ENCODE assay signal across 20 cellular contexts in genomic region chr3:113867506-113867905, GRCh38. TPM values are rescaled to one million over a fixed set of nuclear protein-coding genes. Genes with fewer than 3 reads are reported as not detected.
DNase-seq lines count a peak whose midpoint lies in the region; ATAC-seq and TF ChIP-seq lines count a peak whose summit lies in the region.
"Had no signal": no experiment of that assay in that cellular context is flagged by ENCODE, and none has a peak within 500 bp of the region (broad histone marks: within the 10 kb centered on the region; RNA-seq: fewer than 3 reads in every experiment).

No MANE protein-coding gene starts in this region.

- H3K9me3 ChIP-seq in breast epithelium (no peaks in the 10 kb centered on the region), T-helper 17 cell (ENCODE audit: control insufficient read depth, low read length, poor library complexity, severe bottlenecking) (no peaks in the 10 kb centered on the region)
- H3K9me3 ChIP-seq: right lobe of liver, testis had no signal

- H3K27ac Mint-ChIP-seq in MCF 10A (ENCODE audit: low read depth, unreplicated experiment) (peak overlapping the region; percentile 0), T-helper 17 cell (no peak overlapping the region)
- no peak overlapping the region for H3K27ac Mint-ChIP-seq in activated T-helper 17 cell treated with anti-CD3 and anti-CD28 coated beads, Interleukin-2, amount 50 U/mL, for 72 hours
- H3K27ac Mint-ChIP-seq: activated naive CD4-positive, alpha-beta T cell treated with anti-CD3 and anti-CD28 coated beads for 36 hours; effector memory CD8-positive, alpha-beta T cell; neural progenitor cell; T-helper 1 cell treated with Interleukin-12 subunit alpha and Interleukin-12 subunit beta and Interleukin-4 antibody, amounts not matched to agents 30 μg/mL and 1 μg/mL, for 36 hours had no signal

- TF ChIP-seq POLR2A in breast epithelium (IDR thresholded peaks at IDR 0.05), result no peak

- no peaks in the 10 kb centered on the region for H3K36me3 ChIP-seq in breast epithelium
- H3K36me3 ChIP-seq: neural progenitor cell, right lobe of liver had no signal

- TF ChIP-seq CTCF in MCF 10A (IDR thresholded peaks at IDR 0.05; ENCODE audit: unreplicated experiment), result no peak
- TF ChIP-seq CTCF in breast epithelium (IDR thresholded peaks at IDR 0.05), result no peak
- TF ChIP-seq CTCF in fibroblast of pulmonary artery (IDR thresholded peaks at IDR 0.05; ENCODE audit: low read length, missing control alignments), result no peak

- no peak overlapping the region for H3K27ac ChIP-seq in breast epithelium
- H3K27ac ChIP-seq: neural progenitor cell, right lobe of liver, testis had no signal

- no TSS peak for BruUV-seq in MCF 10A (replicated peaks; lab: Mats Ljungman, UMichigan)

- H3K27me3 Mint-ChIP-seq in MCF 10A (ENCODE audit: insufficient read depth, unreplicated experiment) (no peaks in the 10 kb centered on the region), T-helper 17 cell (peaks cover 13% of the 10 kb centered on the region)
- peaks cover 7% of the 10 kb centered on the region for H3K27me3 Mint-ChIP-seq in activated T-helper 17 cell treated with anti-CD3 and anti-CD28 coated beads, Interleukin-2, amount 50 U/mL, for 72 hours

- no peaks in the 10 kb centered on the region for H3K9me3 Mint-ChIP-seq in MCF 10A (ENCODE audit: unreplicated experiment)
- H3K9me3 Mint-ChIP-seq in activated T-helper 17 cell treated with anti-CD3 and anti-CD28 coated beads, Interleukin-2, amount 50 U/mL, for 72 hours, result no peaks in the 10 kb centered on the region
- H3K9me3 Mint-ChIP-seq: activated naive CD4-positive, alpha-beta T cell treated with anti-CD3 and anti-CD28 coated beads for 36 hours; effector memory CD8-positive, alpha-beta T cell; neural progenitor cell; T-helper 1 cell treated with Interleukin-12 subunit alpha and Interleukin-12 subunit beta and Interleukin-4 antibody, amounts not matched to agents 30 μg/mL and 1 μg/mL, for 36 hours had no signal

- H3K4me3 Mint-ChIP-seq in MCF 10A (ENCODE audit: unreplicated experiment), result no peak overlapping the region
- H3K4me3 Mint-ChIP-seq in activated T-helper 17 cell treated with anti-CD3 and anti-CD28 coated beads, Interleukin-2, amount 50 U/mL, for 72 hours, result no peak overlapping the region
- H3K4me3 Mint-ChIP-seq in T-helper 17 cell, result no peak overlapping the region
- H3K4me3 Mint-ChIP-seq: activated naive CD4-positive, alpha-beta T cell treated with anti-CD3 and anti-CD28 coated beads for 36 hours; effector memory CD8-positive, alpha-beta T cell; neural progenitor cell; T-helper 1 cell treated with Interleukin-12 subunit alpha and Interleukin-12 subunit beta and Interleukin-4 antibody, amounts not matched to agents 30 μg/mL and 1 μg/mL, for 36 hours had no signal

- CTCF ChIA-PET in MCF 10A (lab: Yijun Ruan, JAX), result interaction anchor here (0.6 kb wide), 1 partner anchor 13 kb away, joined by 6 read pairs; no protein-coding TSS in a partner anchor

- no peaks in the 10 kb centered on the region for H3K4me1 ChIP-seq in breast epithelium
- H3K4me1 ChIP-seq: neural progenitor cell, right lobe of liver, testis had no signal

- POLR2A ChIA-PET in MCF 10A (lab: Yijun Ruan, JAX), result no interaction called here

- peaks cover 6% of the 10 kb centered on the region for H3K4me1 Mint-ChIP-seq in MCF 10A (ENCODE audit: insufficient read depth, unreplicated experiment)
- H3K4me1 Mint-ChIP-seq in activated T-helper 17 cell treated with anti-CD3 and anti-CD28 coated beads, Interleukin-2, amount 50 U/mL, for 72 hours, result no peaks in the 10 kb centered on the region
- no peaks in the 10 kb centered on the region for H3K4me1 Mint-ChIP-seq in T-helper 17 cell
- H3K4me1 Mint-ChIP-seq: neural progenitor cell had no signal

- DNase-seq in MCF 10A (ENCODE audit: unreplicated experiment) (peak; percentile 38), breast epithelium (ENCODE audit: low spot score in 2 of 2) (no peak), fibroblast of pulmonary artery (ENCODE audit: low read depth) (peak; percentile 7), NCI-H146 (lab: John Stamatoyannopoulos, UW) (no peak), T-helper 17 cell (no peak), NCI-H2029 (lab: John Stamatoyannopoulos, UW) (no peak), NCI-H510A (lab: John Stamatoyannopoulos, UW) (no peak)
- DNase-seq: activated naive CD4-positive, alpha-beta T cell treated with anti-CD3 and anti-CD28 coated beads for 36 hours; caudate nucleus; effector memory CD8-positive, alpha-beta T cell; H7; NCI-H1048; right lobe of liver; stimulated activated CD4-positive, alpha-beta T cell treated with anti-CD3 and anti-CD28 coated beads, Interleukin-2, amount 100 ng/mL, for 48 hours; stimulated activated CD8-positive, alpha-beta memory T cell treated with anti-CD3 and anti-CD28 coated beads, Interleukin-4, amount 100 ng/mL, for 48 hours; testis had no signal

- H3K36me3 Mint-ChIP-seq in MCF 10A (ENCODE audit: insufficient read depth, unreplicated experiment), result no peaks in the 10 kb centered on the region
- no peaks in the 10 kb centered on the region for H3K36me3 Mint-ChIP-seq in activated T-helper 17 cell treated with anti-CD3 and anti-CD28 coated beads, Interleukin-2, amount 50 U/mL, for 72 hours (ENCODE audit: low read depth)
- H3K36me3 Mint-ChIP-seq in T-helper 17 cell (ENCODE audit: low read depth), result peaks cover 2% of the 10 kb centered on the region

- peak; percentile 37 for ATAC-seq in activated T-helper 17 cell treated with anti-CD3 and anti-CD28 coated beads, Interleukin-2, amount 50 U/mL, for 72 hours (replicated peaks)
- ATAC-seq in T-helper 17 cell, result no peak
- ATAC-seq: activated CD4-positive, CD25-positive, alpha-beta regulatory T cell treated with anti-CD3 and anti-CD28 coated beads, Interleukin-2, amount 50 U/mL, for 24 hours; effector memory CD8-positive, alpha-beta T cell; right lobe of liver had no signal

- intact Hi-C loops in MCF 10A (cut with micrococcal nuclease), result loop anchor here (10.0 kb wide), 1 partner anchor 887 kb away; no protein-coding TSS in a partner anchor
- intact Hi-C loops in breast epithelium (cut with DNase I; ENCODE audit: low total_unique reads), result no loop called here

- no peak overlapping the region for H3K4me3 ChIP-seq in breast epithelium
- no peak overlapping the region for H3K4me3 ChIP-seq in fibroblast of pulmonary artery (replicated peaks; ENCODE audit: low read depth, low read length)
- H3K4me3 ChIP-seq: neural progenitor cell, right lobe of liver, testis had no signal

- H3K27me3 ChIP-seq in breast epithelium, result no peaks in the 10 kb centered on the region
- H3K27me3 ChIP-seq: neural progenitor cell, right lobe of liver, testis had no signal

RNA-seq across cellular contexts. Expression of gene GRAMD1C, which starts 28.9 kb away (rescaled TPM):
- 0.64 and 0.79 TPM in 2 replicates for total RNA-seq in MCF 10A (2022)
- total RNA-seq in breast epithelium, result 10 to 100 TPM in 2 of 3 donors, 1 to 10 TPM in 1; 1.6 to 49.8 (median 18.4) TPM
- total RNA-seq in activated T-helper 17 cell treated with anti-CD3 and anti-CD28 coated beads, Interleukin-2, amount 50 U/mL, for 72 hours, result under 1 TPM; 0.32 to 0.56 TPM
- 1 to 10 TPM in 1 of 2 donors, under 1 TPM in 1; 0.08 to 1.2 TPM for total RNA-seq in T-helper 17 cell

Comparison
In these comparisons a context has a peak if more than half of its experiments do, and no peak if none do; other contexts are left out.
1. DNase-seq: peak in MCF 10A (single experiment) and fibroblast of pulmonary artery (single experiment); none in breast epithelium (0 of 2), NCI-H146 (single experiment), T-helper 17 cell (0 of 3), NCI-H2029 (single experiment) and NCI-H510A (single experiment).